1 cellular context compared by ENCODE assay signal in genomic region chr2:104068665-104069064, GRCh38.
TF ChIP-seq lines count a peak whose summit lies in the region.

No MANE protein-coding gene starts in this region.

TF ChIP-seq in HEK293, 187 proteins besides CTCF, POLR2A, EP300 and RAD21 (continued from another document):
- TF ChIP-seq ZNF704 (tag by site-specific recombination; IDR thresholded peaks at IDR 0.05), result no peak
- TF ChIP-seq ZNF354C (tag by site-specific recombination; IDR thresholded peaks at IDR 0.05; ENCODE audit: borderline replicate concordance, low read depth), result no peak
